In the genomic region with DNA sequence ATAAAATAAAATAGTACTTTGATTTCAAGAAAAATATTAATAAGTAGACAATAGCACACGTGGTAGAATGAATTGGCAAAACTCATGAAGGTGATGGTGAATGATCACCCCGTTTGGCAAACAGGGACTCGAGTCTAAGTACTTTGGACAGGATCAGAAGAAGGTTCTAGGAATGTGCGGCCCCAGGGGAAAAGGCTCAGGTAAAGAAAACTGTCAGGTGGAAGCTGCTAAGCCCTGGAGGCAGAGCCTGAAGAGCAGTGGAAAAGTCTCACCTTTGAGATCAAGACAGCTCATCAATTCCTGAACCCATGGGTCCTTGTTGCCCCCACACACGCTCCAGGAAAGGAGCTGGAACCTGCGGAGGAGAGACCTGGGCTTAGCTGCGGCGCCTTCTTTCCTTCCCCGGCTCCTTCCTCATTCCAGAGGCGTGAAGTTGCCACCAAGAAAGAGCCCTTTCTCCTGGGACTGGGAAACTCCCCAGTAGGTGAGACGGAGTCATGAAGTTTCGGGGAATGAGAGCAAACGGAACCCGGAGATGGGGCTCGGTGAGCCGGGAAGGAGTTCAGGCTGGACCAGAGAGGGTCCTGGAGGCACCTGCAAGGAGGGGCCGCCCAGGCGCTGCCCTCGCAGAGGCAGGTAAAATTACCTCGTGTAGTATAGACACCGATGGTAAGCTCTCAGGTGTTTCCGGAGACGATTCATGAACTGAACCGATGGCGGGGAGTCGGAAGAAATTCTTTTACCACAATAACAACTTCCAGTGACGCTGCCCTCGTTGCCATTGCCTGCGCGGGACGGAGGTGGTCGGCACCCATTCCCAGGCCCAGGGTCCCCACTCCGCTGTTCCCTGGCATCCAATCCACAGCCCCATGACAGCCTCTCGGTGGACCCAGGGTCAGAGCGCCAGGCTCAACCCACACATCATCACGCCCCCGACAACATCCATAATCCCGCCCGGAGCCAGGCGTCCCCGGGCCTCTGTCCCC, we compare ENCODE assay signal across 9 cellular contexts. TPM values are rescaled to one million over a fixed set of nuclear protein-coding genes. Genes with fewer than 3 reads are reported as not detected.
DNase-seq lines count a peak whose midpoint lies in the region; ATAC-seq and TF ChIP-seq lines count a peak whose summit lies in the region.
"Had no signal": no experiment of that assay in that cellular context is flagged by ENCODE, and none has a peak within 500 bp of the region (broad histone marks: within the 10 kb centered on the region; RNA-seq: fewer than 3 reads in every experiment).

No MANE protein-coding gene starts in this region.

- H3K9me2 ChIP-seq in GM23248 (ENCODE audit: insufficient read depth): no peaks in the 10 kb centered on the region

- H3F3A ChIP-seq in GM23248 (ENCODE audit: insufficient read depth): no peaks in the 10 kb centered on the region

- no peak overlapping the region for H3K27ac ChIP-seq in GM23248

- no peaks in the 10 kb centered on the region for H3K9me3 Mint-ChIP-seq in activated CD4-positive, alpha-beta memory T cell treated with anti-CD3 and anti-CD28 coated beads, Interleukin-2, amount 10 ng/mL, durations not matched to agents 7 days and 5 days
- H3K9me3 Mint-ChIP-seq in glutamatergic neuron (ENCODE audit: unreplicated experiment): no peaks in the 10 kb centered on the region

- POLR2A ChIA-PET in activated CD4-positive, alpha-beta memory T cell treated with anti-CD3 and anti-CD28 coated beads, Interleukin-2, amount 10 ng/mL, durations not matched to agents 7 days and 5 days (lab: Charles Lee): interaction anchor here (1.0 to 2.0 kb wide), 3 partner anchors 10 to 58 kb away, joined by 3 to 5 read pairs (median 3); no protein-coding TSS in a partner anchor
- POLR2A ChIA-PET in GM10248 (lab: Yijun Ruan, JAX): no interaction called here

- H3K4me1 Mint-ChIP-seq in activated CD4-positive, alpha-beta memory T cell treated with anti-CD3 and anti-CD28 coated beads, Interleukin-2, amount 10 ng/mL, durations not matched to agents 7 days and 5 days: peaks cover 28% of the 10 kb centered on the region
- no peaks in the 10 kb centered on the region for H3K4me1 Mint-ChIP-seq in glutamatergic neuron (ENCODE audit: low read depth, unreplicated experiment)

- DNase-seq in GM23248 (no peak), glutamatergic neuron (no peak), renal cortical epithelial cell (ENCODE audit: low read depth) (peak; percentile 51), GM10248 (ENCODE audit: extremely low spot score) (no peak), NOMO-1 treated with DMSO at 0.1 percent for 48 hours (lab: John Stamatoyannopoulos, UW; ENCODE audit: unreplicated experiment) (no peak)
- DNase-seq in activated CD4-positive, alpha-beta memory T cell treated with anti-CD3 and anti-CD28 coated beads, Interleukin-2, amount 10 ng/mL, durations not matched to agents 7 days and 5 days: no peak
- DNase-seq in activated CD4-positive, alpha-beta T cell treated with anti-CD3 and anti-CD28 coated beads, Interleukin-2, amount 50 U/mL, for 4 hours: no peak

- H3K9me3 ChIP-seq in GM23248 (ENCODE audit: low read depth): no peaks in the 10 kb centered on the region

- CTCF ChIA-PET in activated CD4-positive, alpha-beta memory T cell treated with anti-CD3 and anti-CD28 coated beads, Interleukin-2, amount 10 ng/mL, durations not matched to agents 7 days and 5 days (lab: Charles Lee): interaction anchor here (1.4 kb wide), 1 partner anchor 9 kb away, joined by 3 read pairs; no protein-coding TSS in a partner anchor
- CTCF ChIA-PET in GM10248 (lab: Yijun Ruan, JAX): interaction anchor here (1.2 kb wide), 2 partner anchors 52 kb away, joined by 3 to 4 read pairs; no protein-coding TSS in a partner anchor

- H3K4me3 ChIP-seq in GM23248: peak overlapping the region; percentile 78

- no peak overlapping the region for H3K27ac Mint-ChIP-seq in activated CD4-positive, alpha-beta memory T cell treated with anti-CD3 and anti-CD28 coated beads, Interleukin-2, amount 10 ng/mL, durations not matched to agents 7 days and 5 days
- H3K27ac Mint-ChIP-seq in glutamatergic neuron (ENCODE audit: unreplicated experiment): no peak overlapping the region

- H3K36me3 Mint-ChIP-seq in activated CD4-positive, alpha-beta memory T cell treated with anti-CD3 and anti-CD28 coated beads, Interleukin-2, amount 10 ng/mL, durations not matched to agents 7 days and 5 days (ENCODE audit: low read depth): peaks cover 6% of the 10 kb centered on the region
- H3K36me3 Mint-ChIP-seq in glutamatergic neuron (ENCODE audit: unreplicated experiment): peaks cover 7% of the 10 kb centered on the region

- H4K20me1 ChIP-seq in GM23248 (ENCODE audit: insufficient read depth): no peaks in the 10 kb centered on the region

- no peaks in the 10 kb centered on the region; the same call in 1 of the 2 replicates for H3K4me1 ChIP-seq in GM23248 (ENCODE audit: insufficient read depth)

- peak overlapping the region; percentile 87 for H2AFZ ChIP-seq in GM23248

- in situ Hi-C loops in GM23248 (cut with MboI): no loop called here

- peak overlapping the region; percentile 59 for H3K9ac ChIP-seq in GM23248

- peak overlapping the region; percentile 70 for H3K4me2 ChIP-seq in GM23248 (ENCODE audit: unreplicated experiment)

- no peak for TF ChIP-seq CTCF in glutamatergic neuron (IDR thresholded peaks at IDR 0.05; ENCODE audit: partially characterized antibody, unreplicated experiment)
- TF ChIP-seq CTCF in GM10248 (IDR thresholded peaks at IDR 0.05; ENCODE audit: control extremely low read depth, extremely low read depth, low read depth, missing control alignments): no peak

- no peaks in the 10 kb centered on the region for H3K36me3 ChIP-seq in GM23248 (ENCODE audit: low read depth)

- 36 to 37% methylated on average over 37 to 41 of the region's 41 CpGs for WGBS in GM23248 (ENCODE audit: low coverage in 1 of 2, low lambda C conversion rate in 2 of 2, missing lambda C conversion rate in 2 of 2), 2 experiments

- peaks cover 6% of the 10 kb centered on the region; the same call in 1 of the 2 replicates for H3K27me3 ChIP-seq in GM23248 (replicated peaks; ENCODE audit: insufficient read depth)

- ATAC-seq in GM21786 (IDR thresholded peaks at IDR 0.05; ENCODE audit: unreplicated experiment): no peak

- H3K4me3 Mint-ChIP-seq in activated CD4-positive, alpha-beta memory T cell treated with anti-CD3 and anti-CD28 coated beads, Interleukin-2, amount 10 ng/mL, durations not matched to agents 7 days and 5 days: peak overlapping the region; percentile 71
- H3K4me3 Mint-ChIP-seq in glutamatergic neuron (ENCODE audit: unreplicated experiment): peak overlapping the region; percentile 57

- H3K27me3 Mint-ChIP-seq in activated CD4-positive, alpha-beta memory T cell treated with anti-CD3 and anti-CD28 coated beads, Interleukin-2, amount 10 ng/mL, durations not matched to agents 7 days and 5 days: peaks cover 35% of the 10 kb centered on the region
- H3K27me3 Mint-ChIP-seq in glutamatergic neuron (ENCODE audit: unreplicated experiment): peaks cover 28% of the 10 kb centered on the region

- H3K79me2 ChIP-seq in GM23248 (ENCODE audit: insufficient read depth): no peaks in the 10 kb centered on the region

RNA-seq across cellular contexts. Expression of gene ZMYND15, which starts 1.2 kb away (rescaled TPM):
- 0.32 and 0.89 TPM in 2 replicates for total RNA-seq in GM23248 (2014; rRNA removed; shearing (Covaris generic))
- 0.16 TPM in 1 of 2 replicates, not detected in the other for polyA plus RNA-seq in GM23248 (2016; fragmentation: Nextera tagmentation; extraction: Ambion mirVana)
- total RNA-seq in activated CD4-positive, alpha-beta memory T cell treated with anti-CD3 and anti-CD28 coated beads, Interleukin-2, amount 10 ng/mL, durations not matched to agents 7 days and 5 days: under 1 TPM in 1 of 2 experiments, not detected in 1; 0.10 TPM
- total RNA-seq in glutamatergic neuron (ENCODE audit: unreplicated experiment): not detected
- 0.30 and 1.0 TPM in 2 replicates for total RNA-seq in renal cortical epithelial cell

RNA-seq across cellular contexts. Expression of gene CXCL16, which starts 1.3 kb away (rescaled TPM):
- 1.6 and 2.5 TPM in 2 replicates for total RNA-seq in GM23248 (2014; rRNA removed; shearing (Covaris generic))
- polyA plus RNA-seq in GM23248 (2016; fragmentation: Nextera tagmentation; extraction: Ambion mirVana): 4.1 TPM in 2 replicates
- total RNA-seq in activated CD4-positive, alpha-beta memory T cell treated with anti-CD3 and anti-CD28 coated beads, Interleukin-2, amount 10 ng/mL, durations not matched to agents 7 days and 5 days: 1 to 10 TPM; 2.2 to 2.6 TPM
- not detected for total RNA-seq in glutamatergic neuron (ENCODE audit: unreplicated experiment)
- total RNA-seq in renal cortical epithelial cell: 36.2 and 48.6 TPM in 2 replicates

RNA-seq across cellular contexts. Expression of gene MED11, which starts 7.2 kb away (rescaled TPM):
- total RNA-seq in GM23248 (2014; rRNA removed; shearing (Covaris generic)): 14.4 and 16.9 TPM in 2 replicates
- 26.9 and 27.4 TPM in 2 replicates for polyA plus RNA-seq in GM23248 (2016; fragmentation: Nextera tagmentation; extraction: Ambion mirVana)
- total RNA-seq in activated CD4-positive, alpha-beta memory T cell treated with anti-CD3 and anti-CD28 coated beads, Interleukin-2, amount 10 ng/mL, durations not matched to agents 7 days and 5 days: 10 to 100 TPM; 24.6 to 25.3 TPM
- total RNA-seq in glutamatergic neuron (ENCODE audit: unreplicated experiment): 12.5 TPM
- 17.4 and 20.6 TPM in 2 replicates for total RNA-seq in renal cortical epithelial cell

RNA-seq across cellular contexts. Expression of gene ARRB2, which starts 28.0 kb away (rescaled TPM):
- total RNA-seq in GM23248 (2014; rRNA removed; shearing (Covaris generic)): 4.1 and 4.8 TPM in 2 replicates
- polyA plus RNA-seq in GM23248 (2016; fragmentation: Nextera tagmentation; extraction: Ambion mirVana): 3.7 and 3.9 TPM in 2 replicates
- 100 to 1,000 TPM; 372 to 378 TPM for total RNA-seq in activated CD4-positive, alpha-beta memory T cell treated with anti-CD3 and anti-CD28 coated beads, Interleukin-2, amount 10 ng/mL, durations not matched to agents 7 days and 5 days
- 106 TPM for total RNA-seq in glutamatergic neuron (ENCODE audit: unreplicated experiment)
- total RNA-seq in renal cortical epithelial cell: 2.1 and 2.7 TPM in 2 replicates

RNA-seq across cellular contexts. Expression of gene TM4SF5, which starts 33.3 kb away (rescaled TPM):
- not detected in 2 replicates for total RNA-seq in GM23248 (2014; rRNA removed; shearing (Covaris generic))
- polyA plus RNA-seq in GM23248 (2016; fragmentation: Nextera tagmentation; extraction: Ambion mirVana): not detected in 2 replicates
- total RNA-seq in activated CD4-positive, alpha-beta memory T cell treated with anti-CD3 and anti-CD28 coated beads, Interleukin-2, amount 10 ng/mL, durations not matched to agents 7 days and 5 days: under 1 TPM in 1 of 2 experiments, not detected in 1; 0.35 TPM
- total RNA-seq in glutamatergic neuron (ENCODE audit: unreplicated experiment): not detected
- not detected in 2 replicates for total RNA-seq in renal cortical epithelial cell
- total RNA-seq: pulmonary artery endothelial cell had no signal

Comparison
In these comparisons a context has a peak if more than half of its experiments do, and no peak if none do; other contexts are left out.
1. RNA of gene CXCL16, which starts 1.3 kb away (total RNA-seq): 36.2 to 48.6 TPM in renal cortical epithelial cell; 2.2 to 2.6 TPM in activated CD4-positive, alpha-beta memory T cell treated with anti-CD3 and anti-CD28 coated beads, Interleukin-2, amount 10 ng/mL, durations not matched to agents 7 days and 5 days, 1.6 to 2.5 TPM in GM23248 and not detected in glutamatergic neuron (single experiment); every median in the first group is over 10 times any median in the second.